In genomic region chr7:111090834-111091233, GRCh38 we compare ENCODE assay signal across 9 cellular contexts. TPM values are rescaled to one million over a fixed set of nuclear protein-coding genes. Genes with fewer than 3 reads are reported as not detected.
DNase-seq lines count a peak whose midpoint lies in the region; ATAC-seq and TF ChIP-seq lines count a peak whose summit lies in the region.
"Had no signal": no experiment of that assay in that cellular context is flagged by ENCODE, and none has a peak within 500 bp of the region (broad histone marks: within the 10 kb centered on the region; RNA-seq: fewer than 3 reads in every experiment).

Gene LRRN3, plus strand, starts transcription at chr7:111091127. Its CDS starts 31,646 bp downstream, at chr7:111122773.

- DNase-seq in DMS153 treated with DMSO at 0.1 percent for 48 hours (lab: John Stamatoyannopoulos, UW; ENCODE audit: unreplicated experiment): peak; percentile 71
- DNase-seq in NCI-H524 treated with DMSO at 0.1 percent for 48 hours (lab: John Stamatoyannopoulos, UW): peak; percentile 54
- DNase-seq in amniotic epithelial cell (ENCODE audit: low read depth): peak; percentile 27
- DNase-seq in hepatocyte (ENCODE audit: low spot score): peak; percentile 13
- no peak for DNase-seq in smooth muscle cell (lab: John Stamatoyannopoulos, UW; ENCODE audit: unreplicated experiment)

- no peaks in the 10 kb centered on the region for H3K9me3 ChIP-seq in hepatocyte (ENCODE audit: low read depth)
- H3K9me3 ChIP-seq in smooth muscle cell (replicated peaks; ENCODE audit: low read depth): no peaks in the 10 kb centered on the region

- H3K9me2 ChIP-seq in hepatocyte (replicated peaks; ENCODE audit: insufficient read depth): no peaks in the 10 kb centered on the region

- H3K4me1 ChIP-seq in hepatocyte (ENCODE audit: insufficient read depth) (peaks cover 3% of the 10 kb centered on the region), smooth muscle cell (ENCODE audit: low read depth) (peaks cover 51% of the 10 kb centered on the region)

- H3K27ac ChIP-seq in hepatocyte (no peak within 1 kb of the TSS), smooth muscle cell (ENCODE audit: low read depth) (peak within 1 kb of the TSS; percentile 6)

- H2AFZ ChIP-seq in hepatocyte: no peak within 1 kb of the TSS
- H2AFZ ChIP-seq in smooth muscle cell (ENCODE audit: low read depth): peak within 1 kb of the TSS; percentile 12

- TF ChIP-seq CTCF in hepatocyte (IDR thresholded peaks at IDR 0.05; ENCODE audit: poor library complexity): no peak
- TF ChIP-seq CTCF in smooth muscle cell (IDR thresholded peaks at IDR 0.05; ENCODE audit: borderline replicate concordance, insufficient read depth, poor library complexity, severe bottlenecking): no peak

- H4K20me1 ChIP-seq in hepatocyte (ENCODE audit: insufficient read depth, poor library complexity, severe bottlenecking): no peaks in the 10 kb centered on the region
- no peaks in the 10 kb centered on the region for H4K20me1 ChIP-seq in smooth muscle cell (ENCODE audit: low read depth)

- peak within 1 kb of the TSS; percentile 21 for H3K9ac ChIP-seq in smooth muscle cell (ENCODE audit: low read depth)

- H3K27me3 ChIP-seq in hepatocyte (no peaks in the 10 kb centered on the region), smooth muscle cell (ENCODE audit: low read depth) (no peaks in the 10 kb centered on the region)

- H3F3A ChIP-seq in smooth muscle cell (ENCODE audit: low read depth): no peaks in the 10 kb centered on the region

- H3K4me2 ChIP-seq in hepatocyte (peak within 1 kb of the TSS; percentile 66), smooth muscle cell (peak within 1 kb of the TSS; percentile 38)

- H3K4me3 ChIP-seq in hepatocyte (peak within 1 kb of the TSS; percentile 18), smooth muscle cell (peak within 1 kb of the TSS; percentile 47)

- ATAC-seq in HG02588 (IDR thresholded peaks at IDR 0.05; ENCODE audit: unreplicated experiment): no peak
- ATAC-seq in HG03439 (IDR thresholded peaks at IDR 0.05; ENCODE audit: unreplicated experiment): no peak
- no peak for ATAC-seq in HG02852 (IDR thresholded peaks at IDR 0.05; ENCODE audit: unreplicated experiment)

- H3K36me3 ChIP-seq in hepatocyte (replicated peaks; ENCODE audit: insufficient read depth, low read depth): no peaks in the 10 kb centered on the region
- no peaks in the 10 kb centered on the region for H3K36me3 ChIP-seq in smooth muscle cell (ENCODE audit: low read depth)

- no peaks in the 10 kb centered on the region for H3K79me2 ChIP-seq in hepatocyte
- no peaks in the 10 kb centered on the region for H3K79me2 ChIP-seq in smooth muscle cell (ENCODE audit: low read depth)

- 46% methylated on average over 5 of the region's 5 CpGs for WGBS in hepatocyte (ENCODE audit: low lambda C conversion rate, missing lambda C conversion rate)
- 74% methylated on average over 5 of the region's 5 CpGs for WGBS in smooth muscle cell (ENCODE audit: low lambda C conversion rate)

RNA-seq across cellular contexts. Expression of gene LRRN3, which starts in this region (rescaled TPM):
- total RNA-seq in hepatocyte (6.8 and 8.1 TPM in 2 replicates), smooth muscle cell (4.5 and 7.7 TPM in 2 replicates)
- polyA plus RNA-seq in hepatocyte (3.4 and 3.7 TPM in 2 replicates), smooth muscle cell (2.5 and 5.8 TPM in 2 replicates)
- total RNA-seq: endothelial cell of umbilical vein had no signal
- polyA plus RNA-seq: endothelial cell of umbilical vein had no signal
